Comparison of ENCODE assay signal across 14 cellular contexts in the genomic region with DNA sequence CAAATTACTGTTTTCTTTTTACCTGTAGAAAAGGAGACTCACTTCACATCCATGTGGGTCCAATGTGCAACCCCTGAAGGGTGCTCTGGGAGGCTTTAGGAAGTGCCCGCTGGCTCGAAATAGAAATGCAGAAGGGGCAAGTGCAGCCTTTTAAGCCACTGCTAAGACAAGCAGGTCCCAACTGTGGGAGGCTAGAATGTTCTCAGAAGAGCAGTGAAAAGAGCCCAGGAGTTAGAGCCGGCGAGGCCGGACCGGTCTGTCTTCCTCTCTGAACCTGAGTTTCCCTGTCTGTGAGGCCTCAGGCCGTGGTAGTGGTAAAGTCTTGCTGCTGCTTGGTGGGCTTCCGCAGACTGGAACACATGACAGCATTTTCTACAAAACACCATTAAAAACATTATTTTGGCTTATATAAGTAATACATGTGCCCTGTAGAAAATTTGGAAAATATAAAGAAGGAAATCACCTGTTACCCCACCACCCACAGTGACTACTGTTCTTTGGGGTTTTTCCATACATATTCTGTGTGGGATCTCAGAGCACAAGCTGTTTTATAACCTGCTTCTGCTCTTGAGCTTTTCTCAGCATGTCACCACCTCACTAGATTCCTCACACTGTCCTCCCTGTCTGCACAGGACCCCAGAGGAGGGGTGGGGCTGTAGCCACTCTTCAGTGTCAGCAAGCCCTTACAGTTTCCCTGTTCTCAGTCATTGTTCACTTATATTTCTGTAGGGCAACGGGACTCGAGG. TPM values are rescaled to one million over a fixed set of nuclear protein-coding genes. Genes with fewer than 3 reads are reported as not detected.
DNase-seq lines count a peak whose midpoint lies in the region; ATAC-seq lines count a peak whose summit lies in the region.
"Had no signal": no experiment of that assay in that cellular context is flagged by ENCODE, and none has a peak within 500 bp of the region (broad histone marks: within the 10 kb centered on the region; RNA-seq: fewer than 3 reads in every experiment).

No MANE protein-coding gene starts in this region.

- ATAC-seq in GM19395 (IDR thresholded peaks at IDR 0.05; ENCODE audit: unreplicated experiment) (no peak), GM19467 (IDR thresholded peaks at IDR 0.05; ENCODE audit: unreplicated experiment) (no peak)
- ATAC-seq: stimulated activated memory B cell treated with anti-CD40 and anti-IgM and Interleukin-4, amounts not matched to agents 10 μg/mL and 1 μg/mL and 100 μg/mL, for 72 hours had no signal

- peak; percentile 41 for DNase-seq in G401 (ENCODE audit: low spot score)
- peak; percentile 20 to 22 for DNase-seq in Kasumi-1 (lab: John Stamatoyannopoulos, UW)
- peak; percentile 70 for DNase-seq in putamen (ENCODE audit: low spot score)
- no peak for DNase-seq in NCI-H345 (lab: John Stamatoyannopoulos, UW)
- DNase-seq: activated naive CD4-positive, alpha-beta T cell treated with anti-CD3 and anti-CD28 coated beads, Interleukin-2, amount 10 ng/mL, durations not matched to agents 7 days and 5 days; DMS153; foreskin melanocyte; NCI-H1092; occipital lobe; SW 1271 had no signal

- in situ Hi-C loops in G401 (cut with HindIII; ENCODE audit: low sequenced_read_pairs): loop anchor here (10.0 kb wide), 1 partner anchor 52 kb away; no protein-coding TSS in a partner anchor

- H3K27ac ChIP-seq in cingulate gyrus (ENCODE audit: low read depth, low read length): peak overlapping the region; percentile 89

RNA-seq across cellular contexts. Expression of a gene that starts 6.0 kb away (rescaled TPM):
- total RNA-seq in G401 (2014; rRNA removed; shearing (Covaris generic)): 672 and 986 TPM in 2 replicates

RNA-seq across cellular contexts. Expression of a gene that starts 12.4 kb away (rescaled TPM):
- total RNA-seq in G401 (2014; rRNA removed; shearing (Covaris generic)): 17.6 and 29.3 TPM in 2 replicates

RNA-seq across cellular contexts. Expression of a gene that starts 45.9 kb away (rescaled TPM):
- total RNA-seq in G401 (2014; rRNA removed; shearing (Covaris generic)): 4.0 and 12.2 TPM in 2 replicates

RNA-seq across cellular contexts. Expression of a gene that starts 46.2 kb away (rescaled TPM):
- total RNA-seq in G401 (2014; rRNA removed; shearing (Covaris generic)): 29.7 and 34.7 TPM in 2 replicates
